In the genomic region with DNA sequence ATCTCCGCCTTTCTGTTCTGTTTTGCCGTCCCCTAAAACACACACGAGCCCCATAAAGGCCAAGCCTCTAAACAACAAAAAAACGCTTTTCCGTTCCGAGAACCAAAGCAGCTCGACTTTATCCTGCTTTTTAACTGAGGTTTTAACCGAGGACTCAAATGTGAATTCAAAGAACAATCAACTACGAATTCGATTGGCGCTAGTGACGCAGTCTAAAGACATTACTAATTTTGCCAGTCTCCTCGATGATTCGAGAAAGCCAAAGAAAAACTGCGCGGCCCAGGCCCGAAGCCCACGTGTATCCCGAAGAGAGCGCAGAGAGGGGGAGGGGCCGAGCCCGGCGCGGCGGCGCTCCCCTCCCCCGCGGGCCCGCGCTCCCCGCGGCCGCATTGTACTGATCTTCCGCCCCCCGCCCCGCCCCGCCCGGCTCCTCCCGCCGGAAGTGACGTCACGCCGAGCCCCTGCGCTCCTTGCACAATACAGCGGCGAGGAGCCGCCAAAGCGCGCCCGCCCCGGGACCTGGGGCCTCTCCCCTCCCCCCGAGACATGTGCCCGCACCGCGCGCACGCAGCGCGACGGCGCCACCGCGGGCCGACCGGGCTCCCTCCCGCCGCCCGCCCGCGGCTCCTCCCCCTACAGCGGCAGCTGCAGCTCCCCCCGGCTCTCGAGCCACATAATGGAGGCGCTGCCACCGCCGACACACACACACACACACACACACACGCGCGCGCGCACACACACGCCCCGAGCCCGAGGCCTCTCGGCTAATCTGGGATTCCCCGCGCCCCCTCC, we compare ENCODE assay signal across 8 cellular contexts. TPM values are rescaled to one million over a fixed set of nuclear protein-coding genes. Genes with fewer than 3 reads are reported as not detected.
A peak's percentile ranks its signal among the peaks of the same experiment; 100 is the strongest.
DNase-seq lines count a peak whose midpoint lies in the region; ATAC-seq, FAIRE-seq and TF ChIP-seq lines count a peak whose summit lies in the region.

No MANE protein-coding gene starts in this region.

- 1% methylated on average over 36 to 87 of the region's 87 CpGs for WGBS in psoas muscle, 3 donors
- WGBS in urinary bladder, result under 1% methylated on average over 87 of the region's 87 CpGs

- H3K36me3 Mint-ChIP-seq in T-helper 1 cell treated with Interleukin-12 subunit alpha and Interleukin-12 subunit beta and Interleukin-4 antibody, amounts not matched to agents 30 μg/mL and 1 μg/mL, for 36 hours (ENCODE audit: low read depth), result peaks cover 48% of the 10 kb centered on the region

- no peaks in the 10 kb centered on the region for H3K9me3 ChIP-seq in psoas muscle

- TF ChIP-seq POLR2A in GM12892 (IDR thresholded peaks at IDR 0.05; ENCODE audit: low read depth, low read length), result peak; percentile 75

- intact Hi-C loops in left ventricle myocardium superior (cut with micrococcal nuclease) (no loop called here), psoas muscle (cut with DNase I) (loop anchor here in 1 of 2 donors (2.0 kb wide), 1 partner anchor 28 kb away; a partner anchor contains a TSS)

- DNase-seq in GM12892 (ENCODE audit: insufficient read length), result peak; percentile 64
- peak; percentile 96 for DNase-seq in NCI-H1436 (lab: John Stamatoyannopoulos, UW)
- DNase-seq in amygdala (lab: John Stamatoyannopoulos, UW), result peak; percentile 54 to 100 (median 92)
- peak; percentile 99 for DNase-seq in left ventricle myocardium superior
- DNase-seq in psoas muscle, result peak; percentile 98 to 99

- peak overlapping the region; percentile 98 for H3K27ac Mint-ChIP-seq in T-helper 1 cell treated with Interleukin-12 subunit alpha and Interleukin-12 subunit beta and Interleukin-4 antibody, amounts not matched to agents 30 μg/mL and 1 μg/mL, for 36 hours

- peak; percentile 87 for FAIRE-seq in GM12892 (lab: Jason Lieb, UNC)

- peak overlapping the region; percentile 97 for H3K4me3 Mint-ChIP-seq in T-helper 1 cell treated with Interleukin-12 subunit alpha and Interleukin-12 subunit beta and Interleukin-4 antibody, amounts not matched to agents 30 μg/mL and 1 μg/mL, for 36 hours

- peaks cover 8 to 46% of the 10 kb centered on the region in 2 donors for H3K36me3 ChIP-seq in psoas muscle (ENCODE audit: insufficient read depth in 1 of 2, low read depth in 1 of 2)
- H3K36me3 ChIP-seq in urinary bladder (ENCODE audit: insufficient read depth), result no peaks in the 10 kb centered on the region

- H3K9me3 Mint-ChIP-seq in T-helper 1 cell treated with Interleukin-12 subunit alpha and Interleukin-12 subunit beta and Interleukin-4 antibody, amounts not matched to agents 30 μg/mL and 1 μg/mL, for 36 hours, result no peaks in the 10 kb centered on the region

- peak; percentile 74 for ATAC-seq in HG02798 (IDR thresholded peaks at IDR 0.05; ENCODE audit: poor library complexity, unreplicated experiment)
- ATAC-seq in left ventricle myocardium superior, result peak; percentile 80
- ATAC-seq in psoas muscle, result peak; percentile 78 to 87 (median 84)

- H3K4me3 ChIP-seq in psoas muscle (peak overlapping the region; percentile 97), urinary bladder (ENCODE audit: low read depth, low read length) (peak overlapping the region; percentile 99)

- H3K27me3 Mint-ChIP-seq in T-helper 1 cell treated with Interleukin-12 subunit alpha and Interleukin-12 subunit beta and Interleukin-4 antibody, amounts not matched to agents 30 μg/mL and 1 μg/mL, for 36 hours (ENCODE audit: low read depth), result no peaks in the 10 kb centered on the region

- H3K27me3 ChIP-seq in psoas muscle (ENCODE audit: insufficient read depth in 3 of 3, low read length in 2 of 3), result no peaks in the 10 kb centered on the region

- H3K27ac ChIP-seq in psoas muscle, result peak overlapping the region; percentile 100
- peak overlapping the region; percentile 100 for H3K27ac ChIP-seq in urinary bladder (ENCODE audit: low read depth)

- H3K4me1 Mint-ChIP-seq in T-helper 1 cell treated with Interleukin-12 subunit alpha and Interleukin-12 subunit beta and Interleukin-4 antibody, amounts not matched to agents 30 μg/mL and 1 μg/mL, for 36 hours (ENCODE audit: low read depth), result peaks cover 49% of the 10 kb centered on the region

- peaks cover 56% of the 10 kb centered on the region for H3K4me1 ChIP-seq in psoas muscle
- peaks cover 3% of the 10 kb centered on the region for H3K4me1 ChIP-seq in urinary bladder (ENCODE audit: insufficient read depth)

- no peak for TF ChIP-seq CTCF in psoas muscle (IDR thresholded peaks at IDR 0.05)

RNA-seq across cellular contexts. Expression of a gene that starts 1.4 kb away (rescaled TPM):
- polyA plus RNA-seq in GM12892 (2012; ENCODE audit: missing spikeins), result 224 TPM
- total RNA-seq in left ventricle myocardium superior (183 TPM), psoas muscle (100 to 1,000 TPM; 163 to 262 (median 202) TPM), urinary bladder (440 TPM)
- polyA plus RNA-seq in psoas muscle (100 to 1,000 TPM; 110 to 186 (median 139) TPM), urinary bladder (200 TPM)

RNA-seq across cellular contexts. Expression of a gene that starts 27.4 kb away (rescaled TPM):
- 76.7 TPM for polyA plus RNA-seq in GM12892 (2012; ENCODE audit: missing spikeins)
- 63.7 TPM for total RNA-seq in left ventricle myocardium superior
- 10 to 100 TPM; 22.6 to 35.8 (median 33.4) TPM for total RNA-seq in psoas muscle
- 10 to 100 TPM; 53.3 to 76.8 (median 53.5) TPM for polyA plus RNA-seq in psoas muscle
- 48.0 TPM for total RNA-seq in urinary bladder
- polyA plus RNA-seq in urinary bladder, result 62.6 TPM

Comparison
In these comparisons a context has a peak if more than half of its experiments do, and no peak if none do; other contexts are left out.
1. Peak in every context shown above with its lines: DNase-seq, ATAC-seq, H3K4me3 ChIP-seq and H3K27ac ChIP-seq.